16 cellular contexts compared by ENCODE assay signal in the genomic region with DNA sequence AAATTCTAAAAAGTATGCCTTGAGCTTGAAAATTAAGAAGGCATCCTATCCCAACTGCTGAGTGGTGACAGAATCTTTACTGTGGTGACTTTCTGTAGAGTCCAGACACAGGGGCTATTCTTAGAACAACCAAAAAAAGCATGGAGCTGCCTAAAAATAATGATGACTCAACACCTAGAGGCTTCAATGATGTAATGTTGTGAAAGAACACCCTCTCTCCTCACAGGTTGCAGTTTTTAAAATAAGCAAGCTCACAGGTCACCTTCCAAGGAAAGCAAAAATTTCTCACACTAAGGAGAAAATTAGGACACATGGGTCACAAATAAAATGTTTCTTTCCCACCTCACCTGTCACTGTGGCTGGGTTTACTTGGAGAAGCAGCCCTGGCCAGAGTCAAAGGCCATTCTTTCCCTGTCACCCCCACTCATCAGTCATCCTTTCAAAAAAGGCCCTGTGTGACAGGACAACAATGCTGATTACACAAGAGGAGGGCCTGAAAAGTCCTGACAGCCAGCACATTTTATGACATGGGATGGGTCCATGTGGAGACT. TPM values are rescaled to one million over a fixed set of nuclear protein-coding genes. Genes with fewer than 3 reads are reported as not detected.
A peak's percentile ranks its signal among the peaks of the same experiment; 100 is the strongest.
DNase-seq lines count a peak whose midpoint lies in the region; TF ChIP-seq lines count a peak whose summit lies in the region.
"Had no signal": no experiment of that assay in that cellular context is flagged by ENCODE, and none has a peak within 500 bp of the region (broad histone marks: within the 10 kb centered on the region; RNA-seq: fewer than 3 reads in every experiment).

No MANE protein-coding gene starts in this region.

- POLR2A ChIA-PET in PC-9 (lab: Charles Lee; ENCODE audit: unreplicated experiment), result no interaction called here

- no peaks in the 10 kb centered on the region for H3K27me3 ChIP-seq in PC-9 (ENCODE audit: insufficient read depth, low read depth)
- no peaks in the 10 kb centered on the region for H3K27me3 ChIP-seq in effector memory CD4-positive, alpha-beta T cell (replicated peaks; ENCODE audit: control insufficient read depth, insufficient read depth, low read length, poor library complexity, severe bottlenecking)
- H3K27me3 ChIP-seq: neutrophil had no signal

- no peaks in the 10 kb centered on the region for H3K9me3 ChIP-seq in PC-9 (ENCODE audit: insufficient read depth, low read depth)
- no peaks in the 10 kb centered on the region for H3K9me3 ChIP-seq in effector memory CD4-positive, alpha-beta T cell (ENCODE audit: control insufficient read depth, low read length)
- H3K9me3 ChIP-seq: HAP-1, neutrophil had no signal

- TF ChIP-seq CTCF in PC-9 (conservative IDR thresholded peaks at IDR 0.05), result no peak
- no peak for TF ChIP-seq CTCF in fibroblast of villous mesenchyme (IDR thresholded peaks at IDR 0.05; ENCODE audit: insufficient read depth, low read depth, low read length)

- H3K4me1 ChIP-seq in PC-9 (replicated peaks; ENCODE audit: insufficient read depth), result peaks cover 9% of the 10 kb centered on the region
- H3K4me1 ChIP-seq in effector memory CD4-positive, alpha-beta T cell (ENCODE audit: control insufficient read depth, insufficient read depth, low read length, poor library complexity, severe bottlenecking), result no peaks in the 10 kb centered on the region
- H3K4me1 ChIP-seq: HAP-1 had no signal

- BruUV-seq in PC-9 (replicated peaks; lab: Mats Ljungman, UMichigan), result no TSS peak

- no peaks in the 10 kb centered on the region for H3K9me2 ChIP-seq in PC-9 (ENCODE audit: insufficient read depth)

- no peaks in the 10 kb centered on the region for H3K79me2 ChIP-seq in PC-9 (ENCODE audit: low read depth)

- no peak overlapping the region for H2AFZ ChIP-seq in PC-9

- peak overlapping the region; percentile 14; the same call in 1 of the 2 replicates for H3K27ac ChIP-seq in PC-9
- H3K27ac ChIP-seq in effector memory CD4-positive, alpha-beta T cell (ENCODE audit: insufficient read depth, low read length, poor library complexity, severe bottlenecking), result no peak overlapping the region
- H3K27ac ChIP-seq: neutrophil had no signal

- intact Hi-C loops in PC-9 (cut with micrococcal nuclease; ENCODE audit: unreplicated experiment), result no loop called here

- peak; percentile 22 for DNase-seq in H4 (ENCODE audit: low spot score)
- DNase-seq in PC-9, result no peak
- DNase-seq in fibroblast of villous mesenchyme (ENCODE audit: low read depth), result peak; percentile 62
- DNase-seq in renal cortical epithelial cell (ENCODE audit: low read depth), result peak; percentile 18
- DNase-seq in activated CD8-positive, alpha-beta memory T cell treated with anti-CD3 and anti-CD28 coated beads, Interleukin-2, amount 50 U/mL, for 48 hours, result no peak
- no peak for DNase-seq in cortex of kidney (lab: John Stamatoyannopoulos, UW)
- no peak for DNase-seq in Ammon's horn (ENCODE audit: low spot score)
- no peak for DNase-seq in effector memory CD4-positive, alpha-beta T cell
- DNase-seq: central memory CD4-positive, alpha-beta T cell; COR-L47; Karpas-422; left colon; SHP77 treated with DMSO at 0.1 percent for 48 hours had no signal

- CTCF ChIA-PET in PC-9 (lab: Charles Lee), result no interaction called here

- H3K4me2 ChIP-seq in PC-9, result peak overlapping the region; percentile 13; the same call in 1 of the 2 replicates

- H3K4me3 ChIP-seq in PC-9, result no peak overlapping the region
- H3K4me3 ChIP-seq in fibroblast of villous mesenchyme (ENCODE audit: low read depth, low read length), result no peak overlapping the region
- H3K4me3 ChIP-seq in effector memory CD4-positive, alpha-beta T cell (ENCODE audit: insufficient read depth, low read depth, low read length, poor library complexity, severe bottlenecking), result no peak overlapping the region
- H3K4me3 ChIP-seq: HAP-1 had no signal

- H3K36me3 ChIP-seq in PC-9 (ENCODE audit: low read depth), result no peaks in the 10 kb centered on the region
- no peaks in the 10 kb centered on the region for H3K36me3 ChIP-seq in effector memory CD4-positive, alpha-beta T cell (ENCODE audit: control insufficient read depth, insufficient read depth, low read length)
- H3K36me3 ChIP-seq: HAP-1, neutrophil had no signal

- no peaks in the 10 kb centered on the region for H4K20me1 ChIP-seq in PC-9 (ENCODE audit: insufficient read depth)

- H3F3A ChIP-seq in PC-9 (ENCODE audit: insufficient read depth, low read depth), result no peaks in the 10 kb centered on the region

RNA-seq across cellular contexts. Expression of gene RCAN2, which starts 53.5 kb away (rescaled TPM):
- total RNA-seq in H4 (2014; rRNA removed; shearing (Covaris generic)), result 0.43 and 1.0 TPM in 2 replicates
- total RNA-seq in PC-9 (2021) (0.44 and 0.68 TPM in 2 replicates), fibroblast of villous mesenchyme (1.7 and 1.9 TPM in 2 replicates), renal cortical epithelial cell (1.6 and 3.1 TPM in 2 replicates)
- total RNA-seq: NCI-H460 had no signal

Comparison
In these comparisons a context has a peak if more than half of its experiments do, and no peak if none do; other contexts are left out.
1. DNase-seq: peak in H4 (single experiment), fibroblast of villous mesenchyme (single experiment) and renal cortical epithelial cell (single experiment); none in PC-9 (0 of 2), activated CD8-positive, alpha-beta memory T cell treated with anti-CD3 and anti-CD28 coated beads, Interleukin-2, amount 50 U/mL, for 48 hours (single experiment), cortex of kidney (single experiment), Ammon's horn (single experiment) and effector memory CD4-positive, alpha-beta T cell (0 of 3).